In the genomic region with DNA sequence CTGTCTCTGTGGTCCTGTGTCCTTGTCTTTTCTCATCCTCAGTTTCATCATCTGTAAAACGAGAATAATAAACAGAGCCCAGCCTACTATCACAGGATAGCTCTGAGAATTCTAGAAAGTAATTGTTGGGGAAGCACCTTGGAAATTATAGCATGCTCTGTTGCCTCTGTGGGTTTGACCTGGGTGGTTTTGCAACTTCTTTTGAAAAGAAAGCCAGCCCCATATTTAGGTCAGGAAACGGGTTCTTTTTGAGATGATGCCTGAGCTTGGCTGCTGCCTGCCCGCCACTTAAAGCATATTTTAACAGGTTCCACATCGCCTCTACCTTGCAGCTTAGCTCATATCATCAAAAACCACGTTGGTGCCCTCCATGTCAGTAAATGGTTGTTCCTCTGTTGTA, we compare ENCODE assay signal across 16 cellular contexts.
A peak's percentile ranks its signal among the peaks of the same experiment; 100 is the strongest.
DNase-seq lines count a peak whose midpoint lies in the region; ATAC-seq and TF ChIP-seq lines count a peak whose summit lies in the region.
"Had no signal": no experiment of that assay in that cellular context is flagged by ENCODE, and none has a peak within 500 bp of the region (broad histone marks: within the 10 kb centered on the region; RNA-seq: fewer than 3 reads in every experiment).

No MANE protein-coding gene starts in this region.

- H3K14ac ChIP-seq in neuronal stem cell (ENCODE audit: low read length), result no peak overlapping the region

- H2AFZ ChIP-seq in neuronal stem cell (ENCODE audit: low read length), result no peak overlapping the region

- H3K36me3 ChIP-seq in neuronal stem cell (replicated peaks in 1 of 2; ENCODE audit: control insufficient read depth in 2 of 2, insufficient read depth in 2 of 2, low read length in 2 of 2), result no peaks in the 10 kb centered on the region
- H3K36me3 ChIP-seq: cardiac muscle cell had no signal

- POLR2A ChIA-PET in WTC11 (lab: Charles Lee), result no interaction called here

- H3K36me3 Mint-ChIP-seq in memory B cell (no peaks in the 10 kb centered on the region), WTC11 (no peaks in the 10 kb centered on the region)

- H3K27me3 ChIP-seq in neuronal stem cell (ENCODE audit: control insufficient read depth in 3 of 3, insufficient read depth in 3 of 3, low read depth in 1 of 3, low read length in 3 of 3), result no peaks in the 10 kb centered on the region
- H3K27me3 ChIP-seq: cardiac muscle cell had no signal

- H2BK15ac ChIP-seq in neuronal stem cell (ENCODE audit: low read length), result no peak overlapping the region

- H3K4me1 ChIP-seq in neuronal stem cell (ENCODE audit: control insufficient read depth in 2 of 2, insufficient read depth in 1 of 2, low read depth in 1 of 2, low read length in 2 of 2), result no peaks in the 10 kb centered on the region
- H3K4me1 ChIP-seq: psoas muscle had no signal

- H2BK12ac ChIP-seq in neuronal stem cell (ENCODE audit: low read length), result no peak overlapping the region

- H3K79me1 ChIP-seq in neuronal stem cell (ENCODE audit: low read depth, low read length), result no peaks in the 10 kb centered on the region

- CTCF ChIA-PET in WTC11 (lab: Charles Lee), result no interaction called here

- H2AK5ac ChIP-seq in neuronal stem cell (ENCODE audit: low read depth, low read length), result no peak overlapping the region

- H4K8ac ChIP-seq in neuronal stem cell (ENCODE audit: low read depth, low read length), result no peak overlapping the region

- H3K4me3 Mint-ChIP-seq in memory B cell, result no peak overlapping the region
- no peak overlapping the region for H3K4me3 Mint-ChIP-seq in WTC11
- H3K4me3 Mint-ChIP-seq: H9 had no signal

- H3K4ac ChIP-seq in neuronal stem cell (ENCODE audit: low read length), result no peak overlapping the region

- H3K9ac ChIP-seq in neuronal stem cell (ENCODE audit: low read depth, low read length, poor library complexity), result no peak overlapping the region

- peaks cover 19% of the 10 kb centered on the region for H3K27me3 Mint-ChIP-seq in memory B cell
- no peaks in the 10 kb centered on the region for H3K27me3 Mint-ChIP-seq in WTC11 (ENCODE audit: low read depth)

- DNase-seq in memory B cell (ENCODE audit: low spot score in 2 of 2) (peak in 1 of 2 donors; percentile 4), neuronal stem cell (ENCODE audit: low spot score) (no peak), anterior cingulate cortex (lab: John Stamatoyannopoulos, UW) (no peak), GOT3 (lab: John Stamatoyannopoulos, UW) (no peak), WTC11 (ENCODE audit: low spot score) (no peak)
- DNase-seq: activated naive CD4-positive, alpha-beta T cell treated with Interleukin-2 at 50 U/mL for 16 hours; H9; Karpas-422; NCI-H187; NCI-H526 treated with DMSO at 0.1 percent for 48 hours; psoas muscle; RPMI8226 had no signal

- no CpG with 5 or more reads among the region's 5 CpGs for WGBS in neuronal stem cell (ENCODE audit: extremely low coverage in 2 of 2, insufficient read length in 2 of 2, insufficient replicate concordance in 1 of 2), 2 donors

- H2BK120ac ChIP-seq in neuronal stem cell (ENCODE audit: low read depth, low read length), result no peak overlapping the region

- H3K4me1 Mint-ChIP-seq in memory B cell (peaks cover 12% of the 10 kb centered on the region), WTC11 (no peaks in the 10 kb centered on the region; the same call in 1 of the 2 replicates)
- H3K4me1 Mint-ChIP-seq: H9 had no signal

- H3K4me3 ChIP-seq in neuronal stem cell (ENCODE audit: low read length in 2 of 2), result no peak overlapping the region
- H3K4me3 ChIP-seq: cardiac muscle cell, psoas muscle had no signal

- no peak overlapping the region for H3K27ac Mint-ChIP-seq in memory B cell
- no peak overlapping the region for H3K27ac Mint-ChIP-seq in WTC11

- no peaks in the 10 kb centered on the region for H3K9me3 ChIP-seq in neuronal stem cell (replicated peaks in 1 of 2; ENCODE audit: control insufficient read depth in 2 of 2, insufficient read depth in 1 of 2, low read depth in 1 of 2, low read length in 2 of 2)
- H3K9me3 ChIP-seq: psoas muscle had no signal

- peak; percentile 94 for ATAC-seq in GM18511 (IDR thresholded peaks at IDR 0.05; ENCODE audit: unreplicated experiment)
- ATAC-seq in GM21526 (IDR thresholded peaks at IDR 0.05; ENCODE audit: low FRiP score, unreplicated experiment), result peak; percentile 50
- ATAC-seq in HG03354 (IDR thresholded peaks at IDR 0.05; ENCODE audit: poor library complexity, severe bottlenecking, unreplicated experiment), result peak; percentile 71
- ATAC-seq in memory B cell (ENCODE audit: low read depth), result peak; percentile 94
- ATAC-seq in WTC11, result no peak
- ATAC-seq: psoas muscle had no signal

- no peak overlapping the region for H3K18ac ChIP-seq in neuronal stem cell (ENCODE audit: low read length)

- H3K9me3 Mint-ChIP-seq in memory B cell (no peaks in the 10 kb centered on the region), WTC11 (no peaks in the 10 kb centered on the region)
- H3K9me3 Mint-ChIP-seq: H9 had no signal

- no peak overlapping the region for H3K4me2 ChIP-seq in neuronal stem cell (ENCODE audit: insufficient read depth, low read length, poor library complexity, severe bottlenecking)

- H4K91ac ChIP-seq in neuronal stem cell (ENCODE audit: low read depth, low read length, poor library complexity), result no peak overlapping the region

- no peak overlapping the region for H2BK5ac ChIP-seq in neuronal stem cell (ENCODE audit: low read length)

- H3K27ac ChIP-seq in neuronal stem cell (replicated peaks; ENCODE audit: low read length), result no peak overlapping the region
- H3K27ac ChIP-seq: cardiac muscle cell, psoas muscle had no signal

- H3K23ac ChIP-seq in neuronal stem cell (ENCODE audit: low read depth, low read length, poor library complexity), result no peak overlapping the region

- no peak for TF ChIP-seq CTCF in WTC11 (IDR thresholded peaks at IDR 0.05)

TF ChIP-seq in WTC11, 78 proteins besides CTCF, POLR2A, EP300 and RAD21 (continues in another document):
- TF ChIP-seq, protein P1, sequence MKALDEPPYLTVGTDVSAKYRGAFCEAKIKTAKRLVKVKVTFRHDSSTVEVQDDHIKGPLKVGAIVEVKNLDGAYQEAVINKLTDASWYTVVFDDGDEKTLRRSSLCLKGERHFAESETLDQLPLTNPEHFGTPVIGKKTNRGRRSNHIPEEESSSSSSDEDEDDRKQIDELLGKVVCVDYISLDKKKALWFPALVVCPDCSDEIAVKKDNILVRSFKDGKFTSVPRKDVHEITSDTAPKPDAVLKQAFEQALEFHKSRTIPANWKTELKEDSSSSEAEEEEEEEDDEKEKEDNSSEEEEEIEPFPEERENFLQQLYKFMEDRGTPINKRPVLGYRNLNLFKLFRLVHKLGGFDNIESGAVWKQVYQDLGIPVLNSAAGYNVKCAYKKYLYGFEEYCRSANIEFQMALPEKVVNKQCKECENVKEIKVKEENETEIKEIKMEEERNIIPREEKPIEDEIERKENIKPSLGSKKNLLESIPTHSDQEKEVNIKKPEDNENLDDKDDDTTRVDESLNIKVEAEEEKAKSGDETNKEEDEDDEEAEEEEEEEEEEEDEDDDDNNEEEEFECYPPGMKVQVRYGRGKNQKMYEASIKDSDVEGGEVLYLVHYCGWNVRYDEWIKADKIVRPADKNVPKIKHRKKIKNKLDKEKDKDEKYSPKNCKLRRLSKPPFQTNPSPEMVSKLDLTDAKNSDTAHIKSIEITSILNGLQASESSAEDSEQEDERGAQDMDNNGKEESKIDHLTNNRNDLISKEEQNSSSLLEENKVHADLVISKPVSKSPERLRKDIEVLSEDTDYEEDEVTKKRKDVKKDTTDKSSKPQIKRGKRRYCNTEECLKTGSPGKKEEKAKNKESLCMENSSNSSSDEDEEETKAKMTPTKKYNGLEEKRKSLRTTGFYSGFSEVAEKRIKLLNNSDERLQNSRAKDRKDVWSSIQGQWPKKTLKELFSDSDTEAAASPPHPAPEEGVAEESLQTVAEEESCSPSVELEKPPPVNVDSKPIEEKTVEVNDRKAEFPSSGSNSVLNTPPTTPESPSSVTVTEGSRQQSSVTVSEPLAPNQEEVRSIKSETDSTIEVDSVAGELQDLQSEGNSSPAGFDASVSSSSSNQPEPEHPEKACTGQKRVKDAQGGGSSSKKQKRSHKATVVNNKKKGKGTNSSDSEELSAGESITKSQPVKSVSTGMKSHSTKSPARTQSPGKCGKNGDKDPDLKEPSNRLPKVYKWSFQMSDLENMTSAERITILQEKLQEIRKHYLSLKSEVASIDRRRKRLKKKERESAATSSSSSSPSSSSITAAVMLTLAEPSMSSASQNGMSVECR (CRISPR knock-in tag; IDR thresholded peaks at IDR 0.05; ENCODE audit: borderline replicate concordance), result no peak
- TF ChIP-seq GRHL2 (CRISPR knock-in tag; IDR thresholded peaks at IDR 0.05; ENCODE audit: insufficient replicate concordance, severe bottlenecking), result no peak
- no peak for TF ChIP-seq RELA (CRISPR knock-in tag; IDR thresholded peaks at IDR 0.05; ENCODE audit: borderline replicate concordance)
- TF ChIP-seq, protein P2, sequence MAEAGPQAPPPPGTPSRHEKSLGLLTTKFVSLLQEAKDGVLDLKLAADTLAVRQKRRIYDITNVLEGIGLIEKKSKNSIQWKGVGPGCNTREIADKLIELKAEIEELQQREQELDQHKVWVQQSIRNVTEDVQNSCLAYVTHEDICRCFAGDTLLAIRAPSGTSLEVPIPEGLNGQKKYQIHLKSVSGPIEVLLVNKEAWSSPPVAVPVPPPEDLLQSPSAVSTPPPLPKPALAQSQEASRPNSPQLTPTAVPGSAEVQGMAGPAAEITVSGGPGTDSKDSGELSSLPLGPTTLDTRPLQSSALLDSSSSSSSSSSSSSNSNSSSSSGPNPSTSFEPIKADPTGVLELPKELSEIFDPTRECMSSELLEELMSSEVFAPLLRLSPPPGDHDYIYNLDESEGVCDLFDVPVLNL (CRISPR knock-in tag; IDR thresholded peaks at IDR 0.05; ENCODE audit: borderline replicate concordance, low read depth), result no peak
- TF ChIP-seq, protein P3, sequence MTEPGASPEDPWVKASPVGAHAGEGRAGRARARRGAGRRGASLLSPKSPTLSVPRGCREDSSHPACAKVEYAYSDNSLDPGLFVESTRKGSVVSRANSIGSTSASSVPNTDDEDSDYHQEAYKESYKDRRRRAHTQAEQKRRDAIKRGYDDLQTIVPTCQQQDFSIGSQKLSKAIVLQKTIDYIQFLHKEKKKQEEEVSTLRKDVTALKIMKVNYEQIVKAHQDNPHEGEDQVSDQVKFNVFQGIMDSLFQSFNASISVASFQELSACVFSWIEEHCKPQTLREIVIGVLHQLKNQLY (CRISPR knock-in tag; IDR thresholded peaks at IDR 0.05), result no peak
- TF ChIP-seq, protein P4, sequence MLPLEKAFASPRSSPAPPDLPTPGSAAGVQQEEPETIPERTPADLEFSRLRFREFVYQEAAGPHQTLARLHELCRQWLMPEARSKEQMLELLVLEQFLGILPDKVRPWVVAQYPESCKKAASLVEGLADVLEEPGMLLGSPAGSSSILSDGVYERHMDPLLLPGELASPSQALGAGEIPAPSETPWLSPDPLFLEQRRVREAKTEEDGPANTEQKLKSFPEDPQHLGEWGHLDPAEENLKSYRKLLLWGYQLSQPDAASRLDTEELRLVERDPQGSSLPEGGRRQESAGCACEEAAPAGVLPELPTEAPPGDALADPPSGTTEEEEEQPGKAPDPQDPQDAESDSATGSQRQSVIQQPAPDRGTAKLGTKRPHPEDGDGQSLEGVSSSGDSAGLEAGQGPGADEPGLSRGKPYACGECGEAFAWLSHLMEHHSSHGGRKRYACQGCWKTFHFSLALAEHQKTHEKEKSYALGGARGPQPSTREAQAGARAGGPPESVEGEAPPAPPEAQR (CRISPR knock-in tag; IDR thresholded peaks at IDR 0.05), result no peak
- TF ChIP-seq KAT7 (CRISPR knock-in tag; IDR thresholded peaks at IDR 0.05; ENCODE audit: borderline replicate concordance), result no peak
